ENCODE assay signal across 1 cellular context in the genomic region with DNA sequence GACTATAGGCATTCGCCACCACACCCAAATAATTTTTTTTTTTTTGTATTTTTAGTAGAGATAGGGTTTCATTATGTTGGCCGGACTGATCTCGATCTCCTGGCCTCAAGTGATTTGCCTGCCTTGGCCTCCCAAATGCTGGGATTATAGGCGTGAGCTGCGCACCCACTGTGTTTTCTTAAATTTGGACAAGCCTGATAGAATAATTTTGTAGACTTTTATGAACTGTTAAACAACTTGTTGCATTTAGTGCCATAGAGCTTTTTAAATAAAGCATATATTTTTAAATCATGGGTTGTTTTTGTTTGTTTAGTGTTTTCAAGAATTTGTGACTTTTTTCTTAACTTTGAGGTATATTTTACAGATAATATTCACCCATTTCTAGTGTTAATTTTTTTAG.
TF ChIP-seq lines count a peak whose summit lies in the region.

No MANE protein-coding gene starts in this region.

TF ChIP-seq in WTC11, 78 proteins besides CTCF, POLR2A, EP300 and RAD21 (continued from another document):
- TF ChIP-seq, protein P1, sequence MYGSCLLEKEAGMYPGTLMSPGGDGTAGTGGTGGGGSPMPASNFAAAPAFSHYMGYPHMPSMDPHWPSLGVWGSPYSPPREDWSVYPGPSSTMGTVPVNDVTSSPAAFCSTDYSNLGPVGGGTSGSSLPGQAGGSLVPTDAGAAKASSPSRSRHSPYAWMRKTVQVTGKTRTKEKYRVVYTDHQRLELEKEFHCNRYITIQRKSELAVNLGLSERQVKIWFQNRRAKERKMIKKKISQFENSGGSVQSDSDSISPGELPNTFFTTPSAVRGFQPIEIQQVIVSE (CRISPR knock-in tag; IDR thresholded peaks at IDR 0.05; ENCODE audit: borderline replicate concordance): no peak
- no peak for TF ChIP-seq SOX15 (CRISPR knock-in tag; IDR thresholded peaks at IDR 0.05)
- no peak for TF ChIP-seq PRRX2 (CRISPR knock-in tag; IDR thresholded peaks at IDR 0.05)
- TF ChIP-seq TP53 (CRISPR knock-in tag; IDR thresholded peaks at IDR 0.05): no peak
- TF ChIP-seq, protein P2, sequence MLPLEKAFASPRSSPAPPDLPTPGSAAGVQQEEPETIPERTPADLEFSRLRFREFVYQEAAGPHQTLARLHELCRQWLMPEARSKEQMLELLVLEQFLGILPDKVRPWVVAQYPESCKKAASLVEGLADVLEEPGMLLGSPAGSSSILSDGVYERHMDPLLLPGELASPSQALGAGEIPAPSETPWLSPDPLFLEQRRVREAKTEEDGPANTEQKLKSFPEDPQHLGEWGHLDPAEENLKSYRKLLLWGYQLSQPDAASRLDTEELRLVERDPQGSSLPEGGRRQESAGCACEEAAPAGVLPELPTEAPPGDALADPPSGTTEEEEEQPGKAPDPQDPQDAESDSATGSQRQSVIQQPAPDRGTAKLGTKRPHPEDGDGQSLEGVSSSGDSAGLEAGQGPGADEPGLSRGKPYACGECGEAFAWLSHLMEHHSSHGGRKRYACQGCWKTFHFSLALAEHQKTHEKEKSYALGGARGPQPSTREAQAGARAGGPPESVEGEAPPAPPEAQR (CRISPR knock-in tag; IDR thresholded peaks at IDR 0.05): no peak
- no peak for TF ChIP-seq GTF2I (CRISPR knock-in tag; conservative IDR thresholded peaks at IDR 0.05)
TF ChIP-seq in WTC11: peak in this region for 0.
